8 cellular contexts compared by ENCODE assay signal in genomic region chr12:111334393-111334915, GRCh38.
"Had no signal": no experiment of that assay in that cellular context is flagged by ENCODE, and none has a peak within 500 bp of the region (broad histone marks: within the 10 kb centered on the region; RNA-seq: fewer than 3 reads in every experiment).

No MANE protein-coding gene starts in this region.

- DNase-seq: GDM1, GF-D8 had no signal

- H3K4me3 ChIP-seq: GM12878 had no signal

- FAIRE-seq: G401.6, GM12878, GM12891, GM12892, GM18507, GM19239 had no signal

- ATAC-seq: GM12878 had no signal
